ENCODE assay signal across 18 cellular contexts in the genomic region with DNA sequence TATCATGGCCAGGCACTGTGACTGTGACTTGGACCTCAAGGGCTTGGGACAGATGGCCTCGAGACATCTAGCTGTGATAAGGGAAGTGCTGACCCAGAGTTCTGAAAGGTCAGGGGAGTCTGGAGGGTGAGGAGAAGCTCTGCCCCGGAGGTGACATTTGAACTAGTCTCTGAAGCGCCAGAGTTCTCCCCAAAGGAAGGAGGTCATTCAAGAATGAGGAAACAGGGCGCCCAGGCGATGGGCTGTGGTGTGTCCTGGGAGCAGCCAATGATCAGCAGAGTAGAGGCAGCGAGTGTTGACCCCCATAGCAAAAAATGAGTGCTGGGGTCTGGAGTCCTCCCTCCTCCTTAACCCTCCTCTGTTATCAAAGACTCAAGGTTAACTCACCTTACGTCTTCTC. TPM values are rescaled to one million over a fixed set of nuclear protein-coding genes. Genes with fewer than 3 reads are reported as not detected.
"Had no signal": no experiment of that assay in that cellular context is flagged by ENCODE, and none has a peak within 500 bp of the region (broad histone marks: within the 10 kb centered on the region; RNA-seq: fewer than 3 reads in every experiment).

No MANE protein-coding gene starts in this region.

- DNase-seq: activated CD4-positive, alpha-beta T cell treated with anti-CD3 and anti-CD28 coated beads for 1 hour; activated CD4-positive, alpha-beta T cell treated with anti-CD3 and anti-CD28 coated beads, Interleukin-2, amount 50 U/mL, for 48 hours; activated effector memory CD4-positive, alpha-beta T cell treated with anti-CD3 and anti-CD28 coated beads, Interleukin-2, amount 50 U/mL, for 16 hours; activated T-cell treated with anti-CD3 and anti-CD28 coated beads, Interleukin-2, amount 50 U/mL, for 4 hours; cerebellar nuclear complex; effector memory CD4-positive, alpha-beta T cell; foreskin keratinocyte; kidney glomerular epithelial cell; left ventricle myocardium superior; mesenchymal stem cell; psoas muscle; spleen; T1000; uterus had no signal

- H3K27ac ChIP-seq: foreskin keratinocyte, psoas muscle, uterus had no signal

- H3K27me3 Mint-ChIP-seq: activated naive CD8-positive, alpha-beta T cell had no signal

- H3K9me3 ChIP-seq: psoas muscle, spleen, uterus had no signal

- H3K36me3 Mint-ChIP-seq: activated naive CD8-positive, alpha-beta T cell had no signal

- H3K9me3 Mint-ChIP-seq: activated T-cell treated with anti-CD3 and anti-CD28 coated beads, Interleukin-2, amount 50 U/mL, for 4 hours had no signal

- H3K27me3 ChIP-seq: foreskin keratinocyte, spleen, uterus had no signal

- H3K36me3 ChIP-seq: uterus had no signal

- H3K4me3 Mint-ChIP-seq: activated naive CD8-positive, alpha-beta T cell; activated T-cell treated with anti-CD3 and anti-CD28 coated beads, Interleukin-2, amount 50 U/mL, for 4 hours had no signal

- ATAC-seq: activated T-cell treated with anti-CD3 and anti-CD28 coated beads, Interleukin-2, amount 50 U/mL, for 4 hours; foreskin keratinocyte; left ventricle myocardium superior; sciatic nerve had no signal

- H3K4me3 ChIP-seq: psoas muscle, spleen, uterus had no signal

RNA-seq across cellular contexts. Expression of a gene that starts 15.1 kb away (rescaled TPM):
- total RNA-seq: osteoblast, spleen had no signal

RNA-seq across cellular contexts. Expression of a gene that starts 26.4 kb away (rescaled TPM):
- total RNA-seq: activated T-cell treated with anti-CD3 and anti-CD28 coated beads, Interleukin-2, amount 50 U/mL, for 4 hours; foreskin keratinocyte; osteoblast had no signal

RNA-seq across cellular contexts. Expression of a gene that starts 34.2 kb away (rescaled TPM):
- total RNA-seq: activated T-cell treated with anti-CD3 and anti-CD28 coated beads, Interleukin-2, amount 50 U/mL, for 4 hours; foreskin keratinocyte; left ventricle myocardium superior; osteoblast; psoas muscle; sciatic nerve; spleen; uterus had no signal
- polyA plus RNA-seq: foreskin keratinocyte, neural cell had no signal
